In genomic region chr2:190670182-190670946, GRCh38 we compare ENCODE assay signal across 16 cellular contexts. TPM values are rescaled to one million over a fixed set of nuclear protein-coding genes. Genes with fewer than 3 reads are reported as not detected.
DNase-seq lines count a peak whose midpoint lies in the region; ATAC-seq and TF ChIP-seq lines count a peak whose summit lies in the region.
"Had no signal": no experiment of that assay in that cellular context is flagged by ENCODE, and none has a peak within 500 bp of the region (broad histone marks: within the 10 kb centered on the region; RNA-seq: fewer than 3 reads in every experiment).

No MANE protein-coding gene starts in this region.

- H3K4me2 ChIP-seq in OCI-LY7 (ENCODE audit: low read length): no peak overlapping the region

- H3K27ac Mint-ChIP-seq in naive B cell: no peak overlapping the region

- TF ChIP-seq CTCF in OCI-LY7 (conservative IDR thresholded peaks at IDR 0.05; ENCODE audit: low read length): no peak

- H3K79me2 ChIP-seq in OCI-LY7 (ENCODE audit: insufficient read depth, low read depth, low read length): no peaks in the 10 kb centered on the region; the same call in 1 of the 2 replicates

- H2AFZ ChIP-seq in OCI-LY7 (ENCODE audit: low read length): no peak overlapping the region

- no TSS peak for BruUV-seq in OCI-LY7 (replicated peaks; lab: Mats Ljungman, UMichigan)

- H3K9me3 Mint-ChIP-seq in naive B cell: peaks cover 0 to under 1% (median 0%) of the 10 kb centered on the region in 7 donors

- no peak overlapping the region for H3K27ac ChIP-seq in OCI-LY7 (ENCODE audit: low read depth, low read length, poor library complexity, severe bottlenecking)
- H3K27ac ChIP-seq: 22Rv1 had no signal

- H3K36me3 ChIP-seq in OCI-LY7 (ENCODE audit: insufficient read depth, low read length): peaks cover 56% of the 10 kb centered on the region

- no peaks in the 10 kb centered on the region; the same call in 1 of the 2 replicates for H3K9me3 ChIP-seq in OCI-LY7 (ENCODE audit: low read length)

- no peaks in the 10 kb centered on the region for H3K27me3 Mint-ChIP-seq in naive B cell

- DNase-seq in activated CD4-positive, CD25-positive, alpha-beta regulatory T cell treated with anti-CD3 and anti-CD28 coated beads, Interleukin-2, amount 50 U/mL, for 72 hours: no peak
- DNase-seq in naive B cell (no peak), globus pallidus (ENCODE audit: low spot score) (no peak), OCI-LY7 (ENCODE audit: low spot score) (no peak), NCI-H2171 (lab: John Stamatoyannopoulos, UW) (no peak)
- DNase-seq: DMS79 treated with DMSO at 0.1 percent for 48 hours, NCI-H1105 treated with DMSO at 0.1 percent for 48 hours, NCI-H526, SIG-M5 had no signal

- H3K4me3 Mint-ChIP-seq in naive B cell: no peak overlapping the region
- H3K4me3 Mint-ChIP-seq: neural crest cell had no signal

- intact Hi-C loops in OCI-LY7 (cut with micrococcal nuclease; ENCODE audit: unreplicated experiment): no loop called here

- no peaks in the 10 kb centered on the region for H3K4me1 ChIP-seq in OCI-LY7 (ENCODE audit: insufficient read depth, low read length, poor library complexity, severe bottlenecking)

- ATAC-seq in activated CD4-positive, CD25-positive, alpha-beta regulatory T cell treated with anti-CD3 and anti-CD28 coated beads, Interleukin-2, amount 50 U/mL, for 24 hours: peak; percentile 59 to 81
- ATAC-seq in GM21717 (IDR thresholded peaks at IDR 0.05; ENCODE audit: unreplicated experiment) (peak; percentile 51), HG03159 (IDR thresholded peaks at IDR 0.05; ENCODE audit: unreplicated experiment) (peak; percentile 66), naive B cell (ENCODE audit: low read depth in 2 of 2) (peak; percentile 16 to 59)
- ATAC-seq: HepG2, left lobe of liver had no signal

- CTCF ChIA-PET in OCI-LY7 (lab: Charles Lee; ENCODE audit: unreplicated experiment): no interaction called here

- no peaks in the 10 kb centered on the region for H3K9me2 ChIP-seq in OCI-LY7 (ENCODE audit: insufficient read depth, low read length)

- POLR2A ChIA-PET in OCI-LY7 (lab: Charles Lee): interaction anchor here (0.7 kb wide), 1 partner anchor 1589 kb away, joined by 3 read pairs; no protein-coding TSS in a partner anchor

- H3K4me1 Mint-ChIP-seq in naive B cell: peaks cover 0 to under 1% (median 0%) of the 10 kb centered on the region in 3 donors

- peaks cover 3 to 13% of the 10 kb centered on the region in 2 donors for H3K36me3 Mint-ChIP-seq in naive B cell

- H4K20me1 ChIP-seq in OCI-LY7 (ENCODE audit: insufficient read depth, low read length): no peaks in the 10 kb centered on the region

- no peak overlapping the region for H3K4me3 ChIP-seq in OCI-LY7 (ENCODE audit: low read depth, low read length, poor library complexity, severe bottlenecking)

RNA-seq across cellular contexts. Expression of gene NAB1, which starts 21.5 kb away (rescaled TPM):
- 1 to 10 TPM; 2.3 to 5.8 (median 3.0) TPM for polyA plus RNA-seq in naive B cell (ENCODE audit: low read depth in 6 of 6)
- 30.2 and 37.1 TPM in 2 replicates for total RNA-seq in OCI-LY7 (2014; rRNA removed; shearing (Covaris generic))
- total RNA-seq in OCI-LY7 (2022): 24.5 and 29.1 TPM in 2 replicates
